Comparison of ENCODE assay signal across 8 cellular contexts in the genomic region with DNA sequence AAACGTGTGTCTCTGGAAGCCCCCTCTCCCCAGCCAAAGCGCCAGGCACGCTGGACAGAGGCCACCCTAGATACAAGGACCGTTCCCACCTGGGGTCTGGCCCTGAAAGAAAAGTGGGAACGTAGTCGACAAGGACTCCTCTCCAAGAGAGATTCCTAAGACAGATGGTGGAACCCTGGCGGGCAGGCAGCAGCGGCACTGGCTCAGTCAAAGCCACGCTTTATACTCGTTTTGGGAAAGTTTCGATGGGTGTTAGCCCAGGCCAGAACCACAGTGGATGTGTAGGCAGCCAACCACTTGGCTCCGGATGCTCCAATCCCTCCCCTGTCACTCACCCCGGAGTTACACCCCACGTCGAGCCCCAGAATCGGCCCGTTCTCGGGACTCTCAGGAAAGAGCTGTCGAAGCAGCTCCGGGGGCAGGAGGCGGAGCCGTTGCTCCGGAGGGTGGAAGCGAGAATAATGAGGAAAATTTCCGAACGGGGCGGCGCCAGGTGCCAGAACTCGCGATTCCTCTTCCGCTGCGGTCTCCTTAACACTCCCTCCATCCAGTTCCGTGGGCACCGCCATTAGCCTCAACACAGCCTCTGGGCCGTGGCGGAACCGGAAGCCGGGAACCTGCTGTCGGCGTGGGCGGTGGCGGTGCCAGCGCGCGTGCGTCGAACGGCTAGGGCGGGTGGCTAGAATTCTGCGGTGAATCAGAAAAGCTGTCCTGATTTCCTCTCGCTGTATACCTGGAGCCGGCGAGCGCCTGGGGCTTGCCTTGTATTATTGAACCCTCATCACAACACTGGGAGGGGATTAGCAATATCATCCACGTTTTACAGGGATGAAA. TPM values are rescaled to one million over a fixed set of nuclear protein-coding genes. Genes with fewer than 3 reads are reported as not detected.
DNase-seq lines count a peak whose midpoint lies in the region; ATAC-seq, FAIRE-seq and TF ChIP-seq lines count a peak whose summit lies in the region.

A gene with protein sequence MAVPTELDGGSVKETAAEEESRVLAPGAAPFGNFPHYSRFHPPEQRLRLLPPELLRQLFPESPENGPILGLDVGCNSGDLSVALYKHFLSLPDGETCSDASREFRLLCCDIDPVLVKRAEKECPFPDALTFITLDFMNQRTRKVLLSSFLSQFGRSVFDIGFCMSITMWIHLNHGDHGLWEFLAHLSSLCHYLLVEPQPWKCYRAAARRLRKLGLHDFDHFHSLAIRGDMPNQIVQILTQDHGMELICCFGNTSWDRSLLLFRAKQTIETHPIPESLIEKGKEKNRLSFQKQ (minus strand): TSS at position 588 of the 834 bp plus-strand sequence. CDS start 19 bp downstream, at position 569.

- 0 to 1% (median 1%) methylated on average over 21 to 55 of the region's 55 CpGs for WGBS in adrenal gland, 4 donors
- WGBS in prostate gland = 0% methylated on average over 55 of the region's 55 CpGs
- WGBS in urinary bladder = under 1% methylated on average over 55 of the region's 55 CpGs

- peak; percentile 95 for TF ChIP-seq POLR2A in GM12891 (IDR thresholded peaks at IDR 0.05; ENCODE audit: low read depth, low read length)
- peak; percentile 55 to 87 for TF ChIP-seq POLR2A in adrenal gland (IDR thresholded peaks at IDR 0.05)
- TF ChIP-seq POLR2A in prostate gland (IDR thresholded peaks at IDR 0.05) = peak; percentile 78

- H3K36me3 ChIP-seq in adrenal gland (replicated peaks in 1 of 2) (no peaks in the 10 kb centered on the region), prostate gland (no peaks in the 10 kb centered on the region), urinary bladder (ENCODE audit: insufficient read depth) (no peaks in the 10 kb centered on the region)

- ATAC-seq in HG02840 (IDR thresholded peaks at IDR 0.05; ENCODE audit: low FRiP score, unreplicated experiment) = peak; percentile 89
- ATAC-seq in left cardiac atrium = peak; percentile 98

- peak; percentile 97 for FAIRE-seq in GM12891 (lab: Jason Lieb, UNC)

- intact Hi-C loops in adrenal gland (cut with DNase I) = loop anchor here in 1 of 2 donors (10.0 kb wide), 1 partner anchor 68 kb away; no protein-coding TSS in a partner anchor
- intact Hi-C loops in left cardiac atrium (cut with DNase I) = no loop called here
- intact Hi-C loops in prostate gland (cut with DNase I) = loop anchor here (1.0 kb wide), 1 partner anchor 14 kb away; a partner anchor contains a TSS

- H3K27me3 ChIP-seq in adrenal gland (no peaks in the 10 kb centered on the region), prostate gland (replicated peaks; ENCODE audit: insufficient read depth) (no peaks in the 10 kb centered on the region)

- H3K27ac ChIP-seq in adrenal gland = peak within 1 kb of the TSS; percentile 82 to 88 (median 84)
- peak within 1 kb of the TSS; percentile 85 to 86 for H3K27ac ChIP-seq in prostate gland
- H3K27ac ChIP-seq in urinary bladder (ENCODE audit: low read depth) = peak within 1 kb of the TSS; percentile 86

- peak; percentile 71 for DNase-seq in GM12891 (ENCODE audit: insufficient read length, low spot score)
- DNase-seq in NCI-H1436 (lab: John Stamatoyannopoulos, UW) = peak; percentile 77
- peak; percentile 96 for DNase-seq in SW480 (ENCODE audit: low spot score)
- DNase-seq in adrenal gland = peak; percentile 89 to 95 (median 93)
- DNase-seq in left cardiac atrium = peak; percentile 95
- peak; percentile 90 for DNase-seq in prostate gland (ENCODE audit: low spot score)

- peak within 1 kb of the TSS; percentile 17 to 71 (median 56) for H3K4me3 ChIP-seq in adrenal gland
- H3K4me3 ChIP-seq in prostate gland = peak within 1 kb of the TSS; percentile 47 to 55
- peak within 1 kb of the TSS; percentile 43 for H3K4me3 ChIP-seq in urinary bladder (ENCODE audit: low read depth, low read length)

- no peak for TF ChIP-seq CTCF in adrenal gland (IDR thresholded peaks at IDR 0.05)
- TF ChIP-seq CTCF in prostate gland (IDR thresholded peaks at IDR 0.05) = no peak

- H3K4me1 ChIP-seq in adrenal gland (replicated peaks in 1 of 2) = peaks cover 8 to 23% of the 10 kb centered on the region in 2 donors
- H3K4me1 ChIP-seq in prostate gland (replicated peaks) = no peaks in the 10 kb centered on the region
- no peaks in the 10 kb centered on the region for H3K4me1 ChIP-seq in urinary bladder (ENCODE audit: insufficient read depth)

- H3K9me3 ChIP-seq in adrenal gland (replicated peaks in 1 of 3) (no peaks in the 10 kb centered on the region), prostate gland (no peaks in the 10 kb centered on the region)

TF ChIP-seq in GM12891, 5 proteins besides CTCF, POLR2A, EP300 and RAD21:
- TF ChIP-seq POLR2AphosphoS5 (IDR thresholded peaks at IDR 0.05; ENCODE audit: low read depth, low read length) (peak; percentile 93), POU2F2 (IDR thresholded peaks at IDR 0.05; ENCODE audit: low read depth, low read length) (peak; percentile 49; the same call in 1 of the 2 replicates), TAF1 (IDR thresholded peaks at IDR 0.05; ENCODE audit: low read depth, low read length) (peak; percentile 83), PAX5 (IDR thresholded peaks at IDR 0.05; ENCODE audit: insufficient read depth, low read length, severe bottlenecking) (no peak), SPI1 (IDR thresholded peaks at IDR 0.05; ENCODE audit: low read depth, low read length) (0 out of 2 replicates have a peak, but pooled peaks have one; percentile 25)

RNA-seq across cellular contexts. Expression of the gene that starts here (rescaled TPM):
- 2.4 TPM for polyA plus RNA-seq in GM12891 (2012; ENCODE audit: low read depth, missing spikeins)
- total RNA-seq in adrenal gland (1 to 10 TPM; 1.9 to 8.9 (median 4.8) TPM), left cardiac atrium (1 to 10 TPM; 2.9 to 4.0 TPM), prostate gland (1 to 10 TPM; 3.0 to 8.0 TPM), urinary bladder (5.8 TPM)
- polyA plus RNA-seq in adrenal gland (1 to 10 TPM; 2.4 to 8.1 (median 3.4) TPM), urinary bladder (4.4 TPM)

Comparison
In these comparisons a context has a peak if more than half of its experiments do, and no peak if none do; other contexts are left out.
1. Peak in every context shown above with its lines: DNase-seq, ATAC-seq, H3K4me3 ChIP-seq and H3K27ac ChIP-seq.